1 cellular context compared by ENCODE assay signal in the genomic region with DNA sequence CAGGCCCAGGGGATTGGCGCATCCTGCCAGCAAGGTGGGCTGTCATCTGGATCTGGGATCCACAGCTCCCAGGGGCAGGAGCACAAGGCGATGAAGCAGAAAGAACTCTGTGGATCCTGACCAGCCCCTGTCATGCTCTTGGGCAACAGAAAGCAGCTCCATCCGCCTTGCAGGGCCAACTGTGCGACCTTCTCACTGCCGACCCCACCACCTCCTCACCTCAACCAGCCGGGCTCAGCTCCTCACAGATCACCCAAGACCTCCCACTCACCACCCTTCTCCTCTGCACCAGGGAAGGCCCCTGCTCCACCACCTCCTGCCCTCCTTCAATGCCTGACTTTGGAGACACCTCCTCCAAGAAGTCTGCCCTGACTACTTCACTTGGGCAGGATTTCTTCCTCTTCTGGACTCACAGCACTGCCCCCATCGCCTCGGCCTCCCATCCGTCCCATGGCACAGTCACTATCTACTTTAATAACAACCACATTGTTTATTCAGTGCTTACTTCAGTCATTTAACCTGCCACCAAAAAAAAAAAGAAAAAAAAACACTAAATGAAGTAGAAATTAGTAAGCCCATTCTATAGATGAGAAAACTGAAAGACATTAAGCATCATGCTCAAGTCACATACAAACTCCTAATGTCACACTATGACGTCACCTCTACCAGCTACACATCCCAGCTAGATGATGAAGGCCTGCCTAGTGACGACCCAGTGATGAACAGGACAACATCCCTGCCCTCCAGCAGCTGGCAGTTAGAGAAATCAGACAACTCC.
TF ChIP-seq lines count a peak whose summit lies in the region.

No MANE protein-coding gene starts in this region.

TF ChIP-seq in IMR-90, 13 proteins besides CTCF, POLR2A, EP300 and RAD21:
- no peak for TF ChIP-seq ELK1 (IDR thresholded peaks at IDR 0.05; ENCODE audit: borderline replicate concordance, low read depth, low read length)
- TF ChIP-seq BHLHE40 (IDR thresholded peaks at IDR 0.05; ENCODE audit: low read depth, low read length) = no peak
- TF ChIP-seq SMC3 (IDR thresholded peaks at IDR 0.05; ENCODE audit: low read depth, low read length) = no peak
- no peak for TF ChIP-seq CHD1 (IDR thresholded peaks at IDR 0.05; ENCODE audit: low read depth, low read length)
- no peak for TF ChIP-seq MAFK (IDR thresholded peaks at IDR 0.05; ENCODE audit: low read depth, low read length)
- no peak for TF ChIP-seq USF2 (IDR thresholded peaks at IDR 0.05; ENCODE audit: low read depth, low read length)
- TF ChIP-seq RCOR1 (IDR thresholded peaks at IDR 0.05; ENCODE audit: insufficient replicate concordance, low read length) = no peak
- TF ChIP-seq CEBPB (IDR thresholded peaks at IDR 0.05; ENCODE audit: low read depth, low read length) = no peak
- TF ChIP-seq FOS (IDR thresholded peaks at IDR 0.05; ENCODE audit: low read depth, low read length) = no peak
- TF ChIP-seq RFX5 (IDR thresholded peaks at IDR 0.05; ENCODE audit: low read depth, low read length) = no peak
- no peak for TF ChIP-seq MXI1 (IDR thresholded peaks at IDR 0.05; ENCODE audit: borderline replicate concordance, low read depth, low read length)
- no peak for TF ChIP-seq NFE2L2 (IDR thresholded peaks at IDR 0.05; ENCODE audit: low read depth, low read length)
- no peak for TF ChIP-seq MAZ (IDR thresholded peaks at IDR 0.05; ENCODE audit: borderline replicate concordance, low read depth, low read length)
